In genomic region chr5:9197881-9198260, GRCh38 we compare ENCODE assay signal across 11 cellular contexts.
DNase-seq lines count a peak whose midpoint lies in the region; ATAC-seq and TF ChIP-seq lines count a peak whose summit lies in the region.
"Had no signal": no experiment of that assay in that cellular context is flagged by ENCODE, and none has a peak within 500 bp of the region (broad histone marks: within the 10 kb centered on the region; RNA-seq: fewer than 3 reads in every experiment).

No MANE protein-coding gene starts in this region.

- H3K27ac Mint-ChIP-seq in osteocyte (ENCODE audit: unreplicated experiment) (peak overlapping the region; percentile 38), nephron progenitor cell (no peak overlapping the region), type B pancreatic cell (no peak overlapping the region)

- TF ChIP-seq CTCF in osteocyte (IDR thresholded peaks at IDR 0.05) (no peak), nephron progenitor cell (IDR thresholded peaks at IDR 0.05) (no peak), type B pancreatic cell (conservative IDR thresholded peaks at IDR 0.05) (no peak)

- ATAC-seq in GM19043 (IDR thresholded peaks at IDR 0.05; ENCODE audit: low read depth, unreplicated experiment) (peak; percentile 91), HG02678 (IDR thresholded peaks at IDR 0.05; ENCODE audit: unreplicated experiment) (peak; percentile 94)

- peaks cover 55% of the 10 kb centered on the region for H3K36me3 Mint-ChIP-seq in osteocyte (ENCODE audit: unreplicated experiment)
- peaks cover 32% of the 10 kb centered on the region for H3K36me3 Mint-ChIP-seq in nephron progenitor cell (ENCODE audit: low read depth)
- H3K36me3 Mint-ChIP-seq in type B pancreatic cell: peaks cover 37% of the 10 kb centered on the region

- DNase-seq in HT1080 (ENCODE audit: low read depth): peak; percentile 58
- DNase-seq in osteocyte (ENCODE audit: extremely low spot score, unreplicated experiment): no peak
- DNase-seq in nephron progenitor cell: no peak
- DNase-seq in type B pancreatic cell (ENCODE audit: extremely low spot score, unreplicated experiment): no peak
- DNase-seq in NCI-H1436 (lab: John Stamatoyannopoulos, UW): no peak
- DNase-seq in cerebellar cortex (ENCODE audit: low spot score): no peak
- DNase-seq: activated CD4-positive, CD25-positive, alpha-beta regulatory T cell; amygdala; stimulated activated CD4-positive, alpha-beta T cell treated with anti-CD3 and anti-CD28 coated beads, Interleukin-2, amount 100 ng/mL, for 48 hours had no signal

- H3K27me3 Mint-ChIP-seq in osteocyte (ENCODE audit: unreplicated experiment) (no peaks in the 10 kb centered on the region), nephron progenitor cell (ENCODE audit: low read depth, poor library complexity) (peaks cover 4% of the 10 kb centered on the region), type B pancreatic cell (no peaks in the 10 kb centered on the region)

- H3K4me1 Mint-ChIP-seq in osteocyte (ENCODE audit: unreplicated experiment): peaks cover 44% of the 10 kb centered on the region
- no peaks in the 10 kb centered on the region for H3K4me1 Mint-ChIP-seq in nephron progenitor cell
- H3K4me1 Mint-ChIP-seq in type B pancreatic cell (ENCODE audit: unreplicated experiment): peaks cover 5% of the 10 kb centered on the region

- H3K4me3 Mint-ChIP-seq in osteocyte (ENCODE audit: unreplicated experiment): no peak overlapping the region
- no peak overlapping the region for H3K4me3 Mint-ChIP-seq in nephron progenitor cell
- H3K4me3 Mint-ChIP-seq in type B pancreatic cell: no peak overlapping the region

- no peaks in the 10 kb centered on the region for H3K9me3 Mint-ChIP-seq in osteocyte (ENCODE audit: unreplicated experiment)
- peaks cover 4% of the 10 kb centered on the region for H3K9me3 Mint-ChIP-seq in nephron progenitor cell
- H3K9me3 Mint-ChIP-seq in type B pancreatic cell: no peaks in the 10 kb centered on the region
